ENCODE assay signal across 9 cellular contexts in the genomic region with DNA sequence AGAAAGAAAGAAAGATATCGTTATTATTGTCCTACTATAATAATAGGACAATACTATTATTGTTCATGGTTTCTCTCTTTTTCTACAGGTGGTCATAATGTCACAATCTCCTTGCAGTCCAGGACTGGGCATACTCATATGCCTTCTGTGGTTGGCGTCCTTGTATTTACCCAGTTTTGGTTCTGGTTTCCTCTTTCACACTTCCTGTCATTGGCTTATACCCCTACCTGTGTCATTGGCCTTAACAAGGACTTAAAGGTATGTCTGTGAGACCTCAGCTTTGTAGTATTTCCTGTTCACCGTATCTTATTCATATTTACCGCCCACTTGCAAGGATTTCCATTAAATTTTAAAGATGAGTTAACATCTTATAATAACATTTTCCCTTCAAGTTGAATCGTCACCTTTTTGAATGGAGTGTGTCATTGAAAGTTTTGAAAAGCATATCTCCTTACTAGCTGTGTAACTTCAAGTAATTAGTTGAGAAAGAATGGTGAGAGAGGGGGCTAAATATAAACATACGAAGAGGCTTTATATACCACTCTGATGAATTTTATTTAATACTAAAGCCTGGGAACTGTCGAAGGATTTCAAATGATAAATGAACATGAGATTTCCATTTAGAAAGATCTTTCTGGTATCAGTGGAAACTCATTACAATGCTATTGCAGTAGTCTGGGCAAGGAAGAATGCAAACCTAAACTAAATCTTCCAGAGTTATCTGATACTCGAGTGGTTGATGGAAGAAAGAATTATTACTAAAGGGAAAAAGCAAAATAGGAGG. TPM values are rescaled to one million over a fixed set of nuclear protein-coding genes. Genes with fewer than 3 reads are reported as not detected.
A peak's percentile ranks its signal among the peaks of the same experiment; 100 is the strongest.
DNase-seq lines count a peak whose midpoint lies in the region; ATAC-seq and TF ChIP-seq lines count a peak whose summit lies in the region.
"Had no signal": no experiment of that assay in that cellular context is flagged by ENCODE, and none has a peak within 500 bp of the region (broad histone marks: within the 10 kb centered on the region; RNA-seq: fewer than 3 reads in every experiment).

No MANE protein-coding gene starts in this region.

- H3K36me3 Mint-ChIP-seq in activated CD4-positive, alpha-beta T cell treated with anti-CD3 and anti-CD28 coated beads, Interleukin-2, amount 10 ng/mL, durations not matched to agents 7 days and 5 days (ENCODE audit: low read depth): peaks cover 21% of the 10 kb centered on the region

- no peak for TF ChIP-seq CTCF in thoracic aorta (IDR thresholded peaks at IDR 0.05)

- H3K4me1 ChIP-seq in thoracic aorta (ENCODE audit: control insufficient read depth in 1 of 2, low read depth in 2 of 2) (peaks cover 26 to 46% of the 10 kb centered on the region in 2 donors), SJCRH30 (0 out of 2 replicates have a peak, but pooled peaks cover 7% of the 10 kb centered on the region)

- no peaks in the 10 kb centered on the region for H3K27me3 ChIP-seq in thoracic aorta (replicated peaks; ENCODE audit: insufficient read depth)
- no peaks in the 10 kb centered on the region for H3K27me3 ChIP-seq in SJCRH30

- no peak overlapping the region for H3K4me3 Mint-ChIP-seq in activated CD4-positive, alpha-beta T cell treated with anti-CD3 and anti-CD28 coated beads, Interleukin-2, amount 10 ng/mL, durations not matched to agents 7 days and 5 days
- H3K4me3 Mint-ChIP-seq: naive B cell had no signal

- CTCF ChIA-PET in activated CD4-positive, alpha-beta T cell treated with anti-CD3 and anti-CD28 coated beads, Interleukin-2, amount 10 ng/mL, durations not matched to agents 7 days and 5 days (lab: Charles Lee): interaction anchor here (0.6 to 1.5 kb wide), 2 partner anchors 13 to 314 kb away, joined by 3 to 6 read pairs; no protein-coding TSS in a partner anchor

- H3K27ac Mint-ChIP-seq in activated CD4-positive, alpha-beta T cell treated with anti-CD3 and anti-CD28 coated beads, Interleukin-2, amount 10 ng/mL, durations not matched to agents 7 days and 5 days: peak overlapping the region; percentile 5

- H3K27ac ChIP-seq in thoracic aorta: peak overlapping the region; percentile 69 to 85
- no peak overlapping the region; the same call in 1 of the 2 replicates for H3K27ac ChIP-seq in SJCRH30

- in situ Hi-C loops in SK-MEL-5 (cut with HindIII; ENCODE audit: low pct_unique_long_range_greater_than_20kb, low sequenced_read_pairs): no loop called here

- H3K4me1 Mint-ChIP-seq in activated CD4-positive, alpha-beta T cell treated with anti-CD3 and anti-CD28 coated beads, Interleukin-2, amount 10 ng/mL, durations not matched to agents 7 days and 5 days: peaks cover 16% of the 10 kb centered on the region
- H3K4me1 Mint-ChIP-seq: naive B cell had no signal

- DNase-seq in activated CD4-positive, alpha-beta T cell treated with anti-CD3 and anti-CD28 coated beads, Interleukin-2, amount 10 ng/mL, durations not matched to agents 7 days and 5 days: no peak
- DNase-seq in activated CD4-positive, alpha-beta T cell treated with anti-CD3 and anti-CD28 coated beads for 1 hour: no peak
- DNase-seq in SK-MEL-5 (ENCODE audit: low read depth, low spot score) (peak; percentile 6), glomerular visceral epithelial cell (ENCODE audit: extremely low spot score) (peak; percentile 20), thoracic aorta (ENCODE audit: low spot score) (no peak), iPS-NIHi7 (ENCODE audit: extremely low spot score) (no peak), SJCRH30 (no peak)
- DNase-seq: naive B cell had no signal

- POLR2A ChIA-PET in activated CD4-positive, alpha-beta T cell treated with anti-CD3 and anti-CD28 coated beads, Interleukin-2, amount 10 ng/mL, durations not matched to agents 7 days and 5 days (lab: Charles Lee): no interaction called here

- H3K9me3 ChIP-seq in thoracic aorta (no peaks in the 10 kb centered on the region), SJCRH30 (replicated peaks) (no peaks in the 10 kb centered on the region)

- H3K4me3 ChIP-seq in thoracic aorta (peak overlapping the region; percentile 44), SJCRH30 (no peak overlapping the region)

- H3K9me3 Mint-ChIP-seq in activated CD4-positive, alpha-beta T cell treated with anti-CD3 and anti-CD28 coated beads, Interleukin-2, amount 10 ng/mL, durations not matched to agents 7 days and 5 days: no peaks in the 10 kb centered on the region
- H3K9me3 Mint-ChIP-seq: naive B cell had no signal

- no peak for ATAC-seq in thoracic aorta (ENCODE audit: insufficient number of reproducible peaks, low FRiP score, low read depth)
- no peak for ATAC-seq in HG02759 (IDR thresholded peaks at IDR 0.05; ENCODE audit: unreplicated experiment)

- peaks cover 8% of the 10 kb centered on the region for H3K36me3 ChIP-seq in thoracic aorta
- peaks cover 54% of the 10 kb centered on the region for H3K36me3 ChIP-seq in SJCRH30

- H3K27me3 Mint-ChIP-seq in activated CD4-positive, alpha-beta T cell treated with anti-CD3 and anti-CD28 coated beads, Interleukin-2, amount 10 ng/mL, durations not matched to agents 7 days and 5 days: no peaks in the 10 kb centered on the region
- H3K27me3 Mint-ChIP-seq: naive B cell had no signal

RNA-seq across cellular contexts. Expression of gene HTR2B, which starts 36.6 kb away (rescaled TPM):
- 1 to 10 TPM; 2.1 to 2.2 TPM for total RNA-seq in activated CD4-positive, alpha-beta T cell treated with anti-CD3 and anti-CD28 coated beads, Interleukin-2, amount 10 ng/mL, durations not matched to agents 7 days and 5 days
- 0.13 and 1.2 TPM in 2 replicates for total RNA-seq in SK-MEL-5 (2014; rRNA removed; shearing (Covaris generic))
- 0.09 and 0.61 TPM in 2 replicates for polyA plus RNA-seq in SK-MEL-5 (2015; cell fraction: cytosol; rRNA removed)
- not detected in 2 replicates for polyA plus RNA-seq in SK-MEL-5 (2015; cell fraction: nucleus; rRNA removed)
- 1 to 10 TPM; 2.8 to 9.2 TPM for total RNA-seq in thoracic aorta
- total RNA-seq in SJCRH30 (2014; rRNA removed; shearing (Covaris generic)): 0.15 and 0.32 TPM in 2 replicates

RNA-seq across cellular contexts. Expression of gene ARMC9, which starts 37.0 kb away (rescaled TPM):
- total RNA-seq in activated CD4-positive, alpha-beta T cell treated with anti-CD3 and anti-CD28 coated beads, Interleukin-2, amount 10 ng/mL, durations not matched to agents 7 days and 5 days: under 1 TPM; 0.45 to 0.58 TPM
- total RNA-seq in SK-MEL-5 (2014; rRNA removed; shearing (Covaris generic)): 22.8 and 23.0 TPM in 2 replicates
- 23.0 and 24.1 TPM in 2 replicates for polyA plus RNA-seq in SK-MEL-5 (2015; cell fraction: cytosol; rRNA removed)
- polyA plus RNA-seq in SK-MEL-5 (2015; cell fraction: nucleus; rRNA removed): 31.2 and 56.4 TPM in 2 replicates
- 100 to 1,000 TPM in 1 of 2 donors, 10 to 100 TPM in 1; 68.5 to 103 TPM for total RNA-seq in thoracic aorta
- total RNA-seq in SJCRH30 (2014; rRNA removed; shearing (Covaris generic)): 16.3 and 19.9 TPM in 2 replicates

Comparison
In these comparisons a context has a peak if more than half of its experiments do, and no peak if none do; other contexts are left out.
1. DNase-seq: peak in SK-MEL-5 (single experiment) and glomerular visceral epithelial cell (single experiment); none in activated CD4-positive, alpha-beta T cell treated with anti-CD3 and anti-CD28 coated beads, Interleukin-2, amount 10 ng/mL, durations not matched to agents 7 days and 5 days (single experiment), activated CD4-positive, alpha-beta T cell treated with anti-CD3 and anti-CD28 coated beads for 1 hour (single experiment), thoracic aorta (single experiment), iPS-NIHi7 (single experiment) and SJCRH30 (0 of 2).
2. RNA of gene ARMC9, which starts 37.0 kb away (total RNA-seq): 68.5 to 103 TPM in thoracic aorta, 22.8 to 23.0 TPM in SK-MEL-5 and 16.3 to 19.9 TPM in SJCRH30; 0.45 to 0.58 TPM in activated CD4-positive, alpha-beta T cell treated with anti-CD3 and anti-CD28 coated beads, Interleukin-2, amount 10 ng/mL, durations not matched to agents 7 days and 5 days; every median in the first group is over 10 times any median in the second.